Comparison of ENCODE assay signal across 9 cellular contexts in genomic region chr6:75209432-75209723, GRCh38. TPM values are rescaled to one million over a fixed set of nuclear protein-coding genes. Genes with fewer than 3 reads are reported as not detected.
"Had no signal": no experiment of that assay in that cellular context is flagged by ENCODE, and none has a peak within 500 bp of the region (broad histone marks: within the 10 kb centered on the region; RNA-seq: fewer than 3 reads in every experiment).

No MANE protein-coding gene starts in this region.

- H3K27me3 ChIP-seq: ovary, right atrium auricular region had no signal

- H3K27ac ChIP-seq: colonic mucosa, ovary had no signal

- H3K4me3 ChIP-seq: colonic mucosa, ovary had no signal

- H3K9me3 ChIP-seq: colonic mucosa, heart left ventricle, ovary, right atrium auricular region, stomach, thoracic aorta, transverse colon had no signal

- H3K36me3 ChIP-seq: colonic mucosa, heart left ventricle, ovary, right atrium auricular region, stomach, thoracic aorta, transverse colon had no signal

- H3K27ac Mint-ChIP-seq: endodermal cell; naive thymus-derived CD8-positive, alpha-beta T cell had no signal

- H3K36me3 Mint-ChIP-seq: naive thymus-derived CD8-positive, alpha-beta T cell had no signal

RNA-seq across cellular contexts. Expression of gene COL12A1, which starts 3.5 kb away (rescaled TPM):
- total RNA-seq: naive thymus-derived CD8-positive, alpha-beta T cell had no signal
- polyA plus RNA-seq: naive thymus-derived CD8-positive, alpha-beta T cell had no signal
